14 cellular contexts compared by ENCODE assay signal in the genomic region with DNA sequence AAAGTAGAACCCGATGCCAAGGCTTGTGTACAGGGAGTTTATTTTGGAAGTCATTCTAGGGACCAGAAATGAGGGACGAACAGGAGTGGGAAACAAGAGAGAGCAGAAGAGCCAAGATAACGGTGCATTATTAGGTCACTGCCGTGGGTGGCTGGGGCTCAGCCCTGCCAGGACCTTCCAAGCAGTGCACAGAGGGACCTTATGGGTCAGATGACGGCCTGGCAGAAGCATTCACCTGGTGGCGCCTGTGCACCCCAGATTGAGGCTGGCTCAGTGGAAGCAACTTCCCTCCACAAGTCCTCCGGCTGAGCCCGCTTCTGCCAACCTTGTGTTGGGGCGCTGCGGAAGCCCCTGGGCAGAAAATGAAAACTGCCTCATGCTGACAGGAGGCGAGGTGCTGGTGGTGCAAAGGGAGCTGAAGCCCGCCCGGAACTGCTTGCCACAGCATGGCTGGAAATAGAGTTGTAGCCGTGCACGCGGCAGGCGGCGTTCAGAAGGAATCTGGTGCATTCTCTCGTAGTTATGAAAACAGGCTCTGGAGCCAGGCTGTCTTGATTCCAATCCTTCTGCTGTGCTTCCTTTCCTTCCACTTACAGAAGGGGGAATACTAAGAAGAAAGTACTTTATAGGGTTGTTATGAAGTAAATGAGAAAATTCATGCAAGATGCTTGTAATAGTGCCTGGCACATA.
"Had no signal": no experiment of that assay in that cellular context is flagged by ENCODE, and none has a peak within 500 bp of the region (broad histone marks: within the 10 kb centered on the region; RNA-seq: fewer than 3 reads in every experiment).

No MANE protein-coding gene starts in this region.

- ATAC-seq: activated CD8-positive, alpha-beta memory T cell treated with anti-CD3 and anti-CD28 coated beads, Interleukin-2, amount 10 ng/mL, durations not matched to agents 7 days and 5 days had no signal

- H3K9me3 ChIP-seq: colonic mucosa, thyroid gland, uterus had no signal

- H3K4me3 ChIP-seq: colonic mucosa, skin epidermis, thyroid gland, uterus had no signal

- H3K27me3 ChIP-seq: colonic mucosa, thyroid gland, uterus had no signal

- H3K4me3 Mint-ChIP-seq: activated CD8-positive, alpha-beta memory T cell treated with anti-CD3 and anti-CD28 coated beads, Interleukin-2, amount 10 ng/mL, durations not matched to agents 7 days and 5 days; activated naive CD8-positive, alpha-beta T cell treated with anti-CD3 and anti-CD28 coated beads, Interleukin-2, amount 10 ng/mL, durations not matched to agents 7 days and 5 days; activated T-cell treated with anti-CD3 and anti-CD28 coated beads, Interleukin-2, amount 50 U/mL, for 24 hours; natural killer cell treated with Interleukin-12 subunit alpha and Interleukin-12 subunit beta and Interleukin-15 and Interleukin-18, amount 100 ng/mL, for 72 hours had no signal

- H3K27ac ChIP-seq: colonic mucosa, parathyroid adenoma, skin epidermis, thyroid gland, uterus had no signal

- H3K9me3 Mint-ChIP-seq: activated naive CD8-positive, alpha-beta T cell treated with anti-CD3 and anti-CD28 coated beads, Interleukin-2, amount 10 ng/mL, durations not matched to agents 7 days and 5 days; activated T-cell treated with anti-CD3 and anti-CD28 coated beads, Interleukin-2, amount 50 U/mL, for 24 hours; natural killer cell treated with Interleukin-12 subunit alpha and Interleukin-12 subunit beta and Interleukin-15 and Interleukin-18, amount 100 ng/mL, for 72 hours had no signal

- H3K36me3 Mint-ChIP-seq: activated CD8-positive, alpha-beta memory T cell treated with anti-CD3 and anti-CD28 coated beads, Interleukin-2, amount 10 ng/mL, durations not matched to agents 7 days and 5 days; activated naive CD8-positive, alpha-beta T cell treated with anti-CD3 and anti-CD28 coated beads, Interleukin-2, amount 10 ng/mL, durations not matched to agents 7 days and 5 days; natural killer cell treated with Interleukin-12 subunit alpha and Interleukin-12 subunit beta and Interleukin-15 and Interleukin-18, amount 100 ng/mL, for 72 hours had no signal

- DNase-seq: activated CD4-positive, alpha-beta T cell treated with anti-CD3 and anti-CD28 coated beads, Interleukin-2, amount 50 U/mL, for 4 hours; activated CD4-positive, CD25-positive, alpha-beta regulatory T cell treated with anti-CD3 and anti-CD28 coated beads, Interleukin-2, amount 50 U/mL, for 72 hours; activated CD8-positive, alpha-beta memory T cell treated with anti-CD3 and anti-CD28 coated beads, Interleukin-2, amount 10 ng/mL, durations not matched to agents 7 days and 5 days; activated gamma-delta T cell; activated naive CD8-positive, alpha-beta T cell treated with anti-CD3 and anti-CD28 coated beads, Interleukin-2, amount 10 ng/mL, durations not matched to agents 7 days and 5 days; activated T-cell treated with anti-CD3 and anti-CD28 coated beads, Interleukin-2, amount 50 U/mL, for 24 hours; colonic mucosa; effector CD8-positive, alpha-beta T cell; retina; thyroid gland; uterus had no signal

- H3K27ac Mint-ChIP-seq: activated CD8-positive, alpha-beta memory T cell treated with anti-CD3 and anti-CD28 coated beads, Interleukin-2, amount 10 ng/mL, durations not matched to agents 7 days and 5 days; activated naive CD8-positive, alpha-beta T cell treated with anti-CD3 and anti-CD28 coated beads, Interleukin-2, amount 10 ng/mL, durations not matched to agents 7 days and 5 days; activated T-cell treated with anti-CD3 and anti-CD28 coated beads, Interleukin-2, amount 50 U/mL, for 24 hours had no signal

- H3K4me1 ChIP-seq: parathyroid adenoma, thyroid gland, uterus had no signal
